15 cellular contexts compared by ENCODE assay signal in genomic region chr14:85921241-85921640, GRCh38.
"Had no signal": no experiment of that assay in that cellular context is flagged by ENCODE, and none has a peak within 500 bp of the region (broad histone marks: within the 10 kb centered on the region; RNA-seq: fewer than 3 reads in every experiment).

No MANE protein-coding gene starts in this region.

- H2AFZ ChIP-seq: parathyroid adenoma had no signal

- H3K36me3 ChIP-seq: left ventricle myocardium inferior, neutrophil, suprapubic skin had no signal

- H3K4me1 ChIP-seq: left ventricle myocardium inferior, parathyroid adenoma, suprapubic skin had no signal

- H3K9me3 ChIP-seq: left ventricle myocardium inferior, neutrophil, suprapubic skin had no signal

- H3K27me3 ChIP-seq: neutrophil, suprapubic skin had no signal

- H3K27ac ChIP-seq: left ventricle myocardium inferior, neutrophil, parathyroid adenoma, suprapubic skin, VCaP had no signal

- H3K4me3 ChIP-seq: left ventricle myocardium inferior, suprapubic skin had no signal

- ATAC-seq: effector memory CD8-positive, alpha-beta T cell; naive thymus-derived CD8-positive, alpha-beta T cell; stimulated activated naive CD8-positive, alpha-beta T cell treated with anti-CD3 and anti-CD28 coated beads, Interleukin-15, Interleukin-2, amounts not matched to agents 100 U/mL and 50 U/mL, for 24 hours had no signal

- H3K79me2 ChIP-seq: parathyroid adenoma had no signal

- H3K9ac ChIP-seq: parathyroid adenoma had no signal

- DNase-seq: activated CD4-positive, CD25-positive, alpha-beta regulatory T cell treated with anti-CD3 and anti-CD28 coated beads, Interleukin-2, amount 50 U/mL, for 72 hours; activated CD8-positive, alpha-beta memory T cell treated with anti-CD3 and anti-CD28 coated beads for 24 hours; activated gamma-delta T cell; dermis blood vessel endothelial cell; effector memory CD8-positive, alpha-beta T cell; left ventricle myocardium inferior; naive thymus-derived CD8-positive, alpha-beta T cell; stimulated activated naive CD8-positive, alpha-beta T cell treated with anti-CD3 and anti-CD28 coated beads, Interleukin-15, Interleukin-2, amounts not matched to agents 100 U/mL and 50 U/mL, for 24 hours; SW 1271; T-helper 2 cell; trophoblast cell had no signal
